Comparison of ENCODE assay signal across 32 cellular contexts in the genomic region with DNA sequence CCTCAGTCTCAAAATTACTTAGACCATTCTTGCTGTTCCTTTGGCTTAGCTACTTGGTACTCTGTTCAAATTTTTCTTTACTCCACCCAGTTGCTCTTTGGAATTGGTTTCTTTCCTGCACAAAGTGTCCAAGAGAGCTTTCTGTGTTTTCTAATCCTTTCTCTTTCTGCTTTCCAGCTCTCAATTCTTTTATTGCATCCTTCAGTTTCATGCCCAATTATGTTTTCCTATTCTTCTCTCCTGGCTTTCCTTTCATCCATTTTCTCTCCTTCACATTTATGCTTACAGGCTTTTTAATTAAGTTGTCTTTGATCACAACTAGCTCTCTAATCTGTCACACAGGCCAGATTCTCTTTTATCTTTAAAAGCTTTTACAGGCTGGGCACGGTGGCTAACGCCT.
"Had no signal": no experiment of that assay in that cellular context is flagged by ENCODE, and none has a peak within 500 bp of the region (broad histone marks: within the 10 kb centered on the region; RNA-seq: fewer than 3 reads in every experiment).

No MANE protein-coding gene starts in this region.

- H3K9me3 ChIP-seq: body of pancreas, esophagus muscularis mucosa, gastrocnemius medialis, heart left ventricle had no signal

- H3K4me3 ChIP-seq: body of pancreas, esophagus muscularis mucosa, gastrocnemius medialis, heart left ventricle had no signal

- H3K36me3 ChIP-seq: esophagus muscularis mucosa, gastrocnemius medialis, WERI-Rb-1 had no signal

- H3K9me3 Mint-ChIP-seq: activated B cell treated with CpG ODN at 0.5 μM for 24 hours; activated naive CD4-positive, alpha-beta T cell treated with anti-CD3 and anti-CD28 coated beads for 36 hours; activated T-helper 1 cell treated with anti-CD3 and anti-CD28 coated beads, Interleukin-12 subunit alpha, Interleukin-12 subunit beta, Interleukin-2, Interleukin-4 antibody, amounts not matched to agents 30 ng/mL and 10 ng/mL and 1 ng/mL, durations not matched to agents 14 hours and 24 hours and 36 hours; activated T-helper 2 cell treated with anti-CD3 and anti-CD28 coated beads, Interferon-gamma antibody, Interleukin-2, Interleukin-4, amounts not matched to agents 10 μg/mL and 5 μg/mL and 100 μg/mL, durations not matched to agents 14 hours and 24 hours and 36 hours; effector memory CD8-positive, alpha-beta T cell; T-helper 1 cell treated with Interleukin-12 subunit alpha and Interleukin-12 subunit beta and Interleukin-4 antibody, amounts not matched to agents 30 μg/mL and 1 μg/mL, for 36 hours; T-helper 2 cell treated with Interferon-gamma antibody and Interleukin-4, amounts not matched to agents 5 μg/mL and 100 μg/mL, for 36 hours had no signal

- H3K27me3 Mint-ChIP-seq: activated B cell treated with CpG ODN at 0.5 μM for 24 hours; activated CD8-positive, alpha-beta memory T cell treated with anti-CD3 and anti-CD28 coated beads, Interleukin-2, amount 10 ng/mL, durations not matched to agents 7 days and 5 days; activated naive CD8-positive, alpha-beta T cell; effector memory CD8-positive, alpha-beta T cell had no signal

- H3K27ac Mint-ChIP-seq: activated B cell treated with CpG ODN at 0.5 μM for 24 hours; activated CD8-positive, alpha-beta memory T cell treated with anti-CD3 and anti-CD28 coated beads, Interleukin-2, amount 10 ng/mL, durations not matched to agents 7 days and 5 days; activated CD8-positive, alpha-beta T cell treated with anti-CD3 and anti-CD28 coated beads, Interleukin-2, amount 10 ng/mL, durations not matched to agents 7 days and 5 days; activated naive CD4-positive, alpha-beta T cell treated with anti-CD3 and anti-CD28 coated beads for 36 hours; activated naive CD8-positive, alpha-beta T cell; activated T-helper 1 cell treated with anti-CD3 and anti-CD28 coated beads, Interleukin-12 subunit alpha, Interleukin-12 subunit beta, Interleukin-2, Interleukin-4 antibody, amounts not matched to agents 30 ng/mL and 10 ng/mL and 1 ng/mL, durations not matched to agents 14 hours and 24 hours and 36 hours; activated T-helper 2 cell treated with anti-CD3 and anti-CD28 coated beads, Interferon-gamma antibody, Interleukin-2, Interleukin-4, amounts not matched to agents 10 μg/mL and 5 μg/mL and 100 μg/mL, durations not matched to agents 14 hours and 24 hours and 36 hours; effector memory CD8-positive, alpha-beta T cell; T-helper 1 cell treated with Interleukin-12 subunit alpha and Interleukin-12 subunit beta and Interleukin-4 antibody, amounts not matched to agents 30 μg/mL and 1 μg/mL, for 36 hours; T-helper 2 cell treated with Interferon-gamma antibody and Interleukin-4, amounts not matched to agents 5 μg/mL and 100 μg/mL, for 36 hours had no signal

- ATAC-seq: activated CD4-positive, CD25-positive, alpha-beta regulatory T cell treated with anti-CD3 and anti-CD28 coated beads, Interleukin-2, amount 50 U/mL, for 24 hours; activated CD8-positive, alpha-beta memory T cell treated with anti-CD3 and anti-CD28 coated beads, Interleukin-2, amount 10 ng/mL, durations not matched to agents 7 days and 5 days; activated CD8-positive, alpha-beta T cell treated with anti-CD3 and anti-CD28 coated beads, Interleukin-2, amount 10 ng/mL, durations not matched to agents 7 days and 5 days; body of pancreas; effector memory CD8-positive, alpha-beta T cell; foreskin keratinocyte; gastrocnemius medialis had no signal

- H3K4me1 ChIP-seq: foreskin keratinocyte had no signal

- H3K4me1 Mint-ChIP-seq: activated CD8-positive, alpha-beta memory T cell treated with anti-CD3 and anti-CD28 coated beads, Interleukin-2, amount 10 ng/mL, durations not matched to agents 7 days and 5 days had no signal

- H3K27me3 ChIP-seq: body of pancreas, esophagus muscularis mucosa, foreskin keratinocyte, gastrocnemius medialis, heart left ventricle had no signal

- DNase-seq: activated B cell treated with CpG ODN at 0.5 μM for 24 hours; activated CD4-positive, alpha-beta T cell treated with anti-CD3 and anti-CD28 coated beads for 48 hours; activated CD4-positive, alpha-beta T cell treated with anti-CD3 and anti-CD28 coated beads, Interleukin-2, amount 50 U/mL, for 1 hour; activated CD4-positive, alpha-beta T cell treated with anti-CD3 and anti-CD28 coated beads, Interleukin-2, amount 50 U/mL, for 48 hours; activated CD8-positive, alpha-beta memory T cell treated with anti-CD3 and anti-CD28 coated beads, Interleukin-2, amount 10 ng/mL, durations not matched to agents 7 days and 5 days; activated CD8-positive, alpha-beta memory T cell treated with anti-CD3 and anti-CD28 coated beads, Interleukin-2, amount 50 U/mL, for 4 hours; activated CD8-positive, alpha-beta T cell treated with anti-CD3 and anti-CD28 coated beads, Interleukin-2, amount 10 ng/mL, durations not matched to agents 7 days and 5 days; activated effector memory CD4-positive, alpha-beta T cell treated with anti-CD3 and anti-CD28 coated beads, Interleukin-2, amount 50 U/mL, for 16 hours; activated naive CD4-positive, alpha-beta T cell treated with anti-CD3 and anti-CD28 coated beads for 36 hours; activated T-cell treated with anti-CD3 and anti-CD28 coated beads, Interleukin-2, amount 50 U/mL, for 1 hour; activated T-cell treated with anti-CD3 and anti-CD28 coated beads, Interleukin-2, amount 50 U/mL, for 48 hours; amniotic stem cell; body of pancreas; caudate nucleus; cortex of kidney; dermis blood vessel endothelial cell; effector CD4-positive, alpha-beta T cell; effector memory CD8-positive, alpha-beta T cell; erythroblast; foreskin keratinocyte; gastrocnemius medialis; glutamatergic neuron; heart left ventricle; T1000; WERI-Rb-1 had no signal

- H3K4me3 Mint-ChIP-seq: activated B cell treated with CpG ODN at 0.5 μM for 24 hours; activated CD8-positive, alpha-beta memory T cell treated with anti-CD3 and anti-CD28 coated beads, Interleukin-2, amount 10 ng/mL, durations not matched to agents 7 days and 5 days; activated CD8-positive, alpha-beta T cell treated with anti-CD3 and anti-CD28 coated beads, Interleukin-2, amount 10 ng/mL, durations not matched to agents 7 days and 5 days; activated naive CD4-positive, alpha-beta T cell treated with anti-CD3 and anti-CD28 coated beads for 36 hours; activated naive CD8-positive, alpha-beta T cell; activated T-helper 1 cell treated with anti-CD3 and anti-CD28 coated beads, Interleukin-12 subunit alpha, Interleukin-12 subunit beta, Interleukin-2, Interleukin-4 antibody, amounts not matched to agents 30 ng/mL and 10 ng/mL and 1 ng/mL, durations not matched to agents 14 hours and 24 hours and 36 hours; T-helper 1 cell treated with Interleukin-12 subunit alpha and Interleukin-12 subunit beta and Interleukin-4 antibody, amounts not matched to agents 30 μg/mL and 1 μg/mL, for 36 hours; T-helper 2 cell treated with Interferon-gamma antibody and Interleukin-4, amounts not matched to agents 5 μg/mL and 100 μg/mL, for 36 hours had no signal

- H3K27ac ChIP-seq: body of pancreas, esophagus muscularis mucosa, foreskin keratinocyte, gastrocnemius medialis, heart left ventricle, WERI-Rb-1 had no signal
